Comparison of ENCODE assay signal across 1 cellular context in genomic region chr17:29590261-29590978, GRCh38.
TF ChIP-seq lines count a peak whose summit lies in the region.

No MANE protein-coding gene starts in this region.

TF ChIP-seq in HepG2, 621 proteins besides CTCF, POLR2A, EP300 and RAD21 (continued from another document):
- TF ChIP-seq ATF6 (CRISPR knock-in tag; conservative IDR thresholded peaks at IDR 0.05), result no peak
